8 cellular contexts compared by ENCODE assay signal in genomic region chr3:18111702-18112311, GRCh38.
A peak's percentile ranks its signal among the peaks of the same experiment; 100 is the strongest.
DNase-seq lines count a peak whose midpoint lies in the region; ATAC-seq and TF ChIP-seq lines count a peak whose summit lies in the region.

No MANE protein-coding gene starts in this region.

- no peak for DNase-seq in CD4-positive, alpha-beta T cell
- DNase-seq in NCI-H748 treated with DMSO at 0.1 percent for 48 hours (lab: John Stamatoyannopoulos, UW) (peak; percentile 51), foreskin fibroblast (peak in 1 of 2 donors; percentile 73), NCI-H2171 treated with DMSO at 0.1 percent for 48 hours (lab: John Stamatoyannopoulos, UW) (no peak), omental fat pad (ENCODE audit: low spot score) (no peak), mucosa of descending colon (no peak)

- H3K4me3 ChIP-seq in foreskin fibroblast (ENCODE audit: low read depth in 1 of 2, low read length in 2 of 2) (peak overlapping the region; percentile 21 to 35), mucosa of descending colon (no peak overlapping the region)

- POLR2A ChIA-PET in CD4-positive, alpha-beta T cell (lab: Charles Lee), result no interaction called here

- ATAC-seq in CD4-positive, alpha-beta T cell (ENCODE audit: poor library complexity), result no peak
- ATAC-seq in GM18873 (IDR thresholded peaks at IDR 0.05; ENCODE audit: low FRiP score, unreplicated experiment), result peak; percentile 54
- peak; percentile 74 for ATAC-seq in HG02970 (IDR thresholded peaks at IDR 0.05; ENCODE audit: low FRiP score, unreplicated experiment)
- ATAC-seq in omental fat pad (ENCODE audit: low FRiP score), result no peak
- ATAC-seq in mucosa of descending colon, result no peak

- H3K4me1 Mint-ChIP-seq in CD4-positive, alpha-beta T cell (ENCODE audit: low read depth), result peaks cover 14% of the 10 kb centered on the region

- no peak for TF ChIP-seq CTCF in CD4-positive, alpha-beta T cell (IDR thresholded peaks at IDR 0.05)
- TF ChIP-seq CTCF in foreskin fibroblast (IDR thresholded peaks at IDR 0.05; ENCODE audit: low read depth, low read length) (no peak), omental fat pad (IDR thresholded peaks at IDR 0.05) (no peak), mucosa of descending colon (IDR thresholded peaks at IDR 0.05) (no peak)

- peak overlapping the region; percentile 71 for H3K4me3 Mint-ChIP-seq in CD4-positive, alpha-beta T cell

- H3K4me1 ChIP-seq in mucosa of descending colon (ENCODE audit: low read depth), result no peaks in the 10 kb centered on the region

- intact Hi-C loops in CD4-positive, alpha-beta T cell (cut with DNase I, micrococcal nuclease), result no loop called here
- intact Hi-C loops in mucosa of descending colon (cut with DNase I, micrococcal nuclease), result no loop called here

- H3K36me3 Mint-ChIP-seq in CD4-positive, alpha-beta T cell (ENCODE audit: low read depth), result no peaks in the 10 kb centered on the region

- H3K27me3 ChIP-seq in CD4-positive, alpha-beta T cell (ENCODE audit: control insufficient read depth, insufficient read depth, low read length), result no peaks in the 10 kb centered on the region

- CTCF ChIA-PET in CD4-positive, alpha-beta T cell (lab: Charles Lee), result interaction anchor here (0.8 kb wide), 1 partner anchor 8 kb away, joined by 3 read pairs; no protein-coding TSS in a partner anchor

- H3K27ac Mint-ChIP-seq in CD4-positive, alpha-beta T cell, result no peak overlapping the region

- H3K9me3 ChIP-seq in CD4-positive, alpha-beta T cell (ENCODE audit: control insufficient read depth, low read length), result no peaks in the 10 kb centered on the region
- no peaks in the 10 kb centered on the region for H3K9me3 ChIP-seq in mucosa of descending colon

- no peaks in the 10 kb centered on the region for H3K27me3 Mint-ChIP-seq in CD4-positive, alpha-beta T cell

- H3K27ac ChIP-seq in CD4-positive, alpha-beta T cell (ENCODE audit: low read depth, low read length), result no peak overlapping the region

- H3K36me3 ChIP-seq in mucosa of descending colon (ENCODE audit: low read depth), result no peaks in the 10 kb centered on the region

- no peaks in the 10 kb centered on the region for H3K9me3 Mint-ChIP-seq in CD4-positive, alpha-beta T cell

Comparison
In these comparisons a context has a peak if more than half of its experiments do, and no peak if none do; other contexts are left out.
1. ATAC-seq: peak in GM18873 (single experiment) and HG02970 (single experiment); none in CD4-positive, alpha-beta T cell (single experiment), omental fat pad (single experiment) and mucosa of descending colon (single experiment).